Comparison of ENCODE assay signal across 8 cellular contexts in genomic region chr6:43769526-43770416, GRCh38. TPM values are rescaled to one million over a fixed set of nuclear protein-coding genes. Genes with fewer than 3 reads are reported as not detected.
DNase-seq lines count a peak whose midpoint lies in the region; ATAC-seq and TF ChIP-seq lines count a peak whose summit lies in the region.

TSS of gene VEGFA (plus strand) at chr6:43770211.

- H3K36me3 ChIP-seq in muscle layer of colon (ENCODE audit: insufficient read depth, low read length), result no peaks in the 10 kb centered on the region

- H3K9me3 ChIP-seq in muscle layer of colon (ENCODE audit: low read length), result no peaks in the 10 kb centered on the region

- H3K36me3 Mint-ChIP-seq in IgD-negative memory B cell, result no peaks in the 10 kb centered on the region

- ATAC-seq in GM21526 (IDR thresholded peaks at IDR 0.05; ENCODE audit: low FRiP score, unreplicated experiment), result peak; percentile 46

- H3K4me1 ChIP-seq in muscle layer of colon (ENCODE audit: insufficient read depth, low read length), result peaks cover 33% of the 10 kb centered on the region

- peaks cover 14% of the 10 kb centered on the region for H3K27me3 Mint-ChIP-seq in IgD-negative memory B cell

- H3K27me3 ChIP-seq in muscle layer of colon (ENCODE audit: control insufficient read depth in 1 of 2, insufficient read depth in 2 of 2, low read length in 2 of 2), result no peaks in the 10 kb centered on the region

- peak within 1 kb of the TSS; percentile 90 to 98 (median 97) for H3K4me3 Mint-ChIP-seq in IgD-negative memory B cell

- peak within 1 kb of the TSS; percentile 88 for H3K9ac ChIP-seq in muscle layer of colon (ENCODE audit: low read length)

- TF ChIP-seq POLR2A in erythroblast (IDR thresholded peaks at IDR 0.05; ENCODE audit: low read length), result peak; percentile 97

- H3K4me1 Mint-ChIP-seq in IgD-negative memory B cell, result peaks cover 4 to 8% (median 5%) of the 10 kb centered on the region in 3 donors

- no peaks in the 10 kb centered on the region for H3K9me3 Mint-ChIP-seq in IgD-negative memory B cell

- H3K27ac ChIP-seq in muscle layer of colon (ENCODE audit: low read depth, low read length), result peak within 1 kb of the TSS; percentile 95

- peak; percentile 85 for DNase-seq in DMS114 treated with DMSO at 0.1 percent for 48 hours (lab: John Stamatoyannopoulos, UW; ENCODE audit: unreplicated experiment)
- peak; percentile 69 for DNase-seq in OCI-M2 (lab: John Stamatoyannopoulos, UW; ENCODE audit: unreplicated experiment)
- DNase-seq in activated T-cell treated with anti-CD3 and anti-CD28 coated beads, Interleukin-2, amount 50 U/mL, for 1 hour, result peak; percentile 87
- DNase-seq in erythroblast (lab: John Stamatoyannopoulos, UW), result peak; percentile 90 to 94
- peak; percentile 77 to 79 for DNase-seq in stimulated activated CD8-positive, alpha-beta memory T cell treated with anti-CD3 and anti-CD28 coated beads, Interleukin-7, amount 100 ng/mL, for 4 hours (ENCODE audit: low read depth in 2 of 2)

- peak within 1 kb of the TSS; percentile 84 to 92 for H3K4me3 ChIP-seq in muscle layer of colon (ENCODE audit: low read depth in 1 of 2, low read length in 2 of 2)

- H3K27ac Mint-ChIP-seq in IgD-negative memory B cell, result peak within 1 kb of the TSS; percentile 71 to 85 (median 74)

RNA-seq across cellular contexts. Expression of gene VEGFA, which starts in this region (rescaled TPM):
- 0.19 TPM for polyA plus RNA-seq in IgD-negative memory B cell

Comparison
In these comparisons a context has a peak if more than half of its experiments do, and no peak if none do; other contexts are left out.
1. Peak in every context shown above with its lines: DNase-seq, ATAC-seq, H3K4me3 ChIP-seq and H3K27ac ChIP-seq.